ENCODE assay signal across 26 cellular contexts in genomic region chr5:103411721-103412120, GRCh38.
"Had no signal": no experiment of that assay in that cellular context is flagged by ENCODE, and none has a peak within 500 bp of the region (broad histone marks: within the 10 kb centered on the region; RNA-seq: fewer than 3 reads in every experiment).

No MANE protein-coding gene starts in this region.

- H3K4me3 Mint-ChIP-seq: activated CD4-positive, alpha-beta T cell treated with anti-CD3 and anti-CD28 coated beads for 36 hours; activated CD8-positive, alpha-beta memory T cell treated with anti-CD3 and anti-CD28 coated beads, Interleukin-2, amount 10 ng/mL, durations not matched to agents 7 days and 5 days; activated CD8-positive, alpha-beta T cell treated with anti-CD3 and anti-CD28 coated beads, Interleukin-2, amount 10 ng/mL, durations not matched to agents 7 days and 5 days; activated naive CD8-positive, alpha-beta T cell; naive B cell; stimulated activated naive B cell treated with anti-CD40 and anti-IgM and Interleukin-4, amounts not matched to agents 10 μg/mL and 1 μg/mL and 100 μg/mL, for 72 hours had no signal

- DNase-seq: activated CD4-positive, alpha-beta T cell treated with anti-CD3 and anti-CD28 coated beads for 36 hours; activated CD4-positive, CD25-positive, alpha-beta regulatory T cell; activated CD8-positive, alpha-beta memory T cell treated with anti-CD3 and anti-CD28 coated beads, Interleukin-2, amount 10 ng/mL, durations not matched to agents 7 days and 5 days; activated CD8-positive, alpha-beta T cell treated with anti-CD3 and anti-CD28 coated beads, Interleukin-2, amount 10 ng/mL, durations not matched to agents 7 days and 5 days; activated T-cell treated with anti-CD3 and anti-CD28 coated beads, Interleukin-2, amount 50 U/mL, for 48 hours; anterior cingulate cortex; body of pancreas; colonic mucosa; effector CD8-positive, alpha-beta T cell; islet precursor cell; left ventricle myocardium superior; naive B cell; retina; sigmoid colon; small intestine; stimulated activated CD4-positive, alpha-beta T cell treated with anti-CD3 and anti-CD28 coated beads, Interleukin-15, amount 100 ng/mL, for 24 hours; stimulated activated CD4-positive, alpha-beta T cell treated with anti-CD3 and anti-CD28 coated beads, Interleukin-2, amount 100 ng/mL, for 24 hours; stimulated activated naive B cell treated with anti-CD40 and anti-IgM and Interleukin-4, amounts not matched to agents 10 μg/mL and 1 μg/mL and 100 μg/mL, for 72 hours; stomach; T-helper 1 cell; thyroid gland had no signal

- H3K36me3 Mint-ChIP-seq: activated CD8-positive, alpha-beta memory T cell treated with anti-CD3 and anti-CD28 coated beads, Interleukin-2, amount 10 ng/mL, durations not matched to agents 7 days and 5 days; activated naive CD8-positive, alpha-beta T cell; naive B cell; stimulated activated naive B cell treated with anti-CD40 and anti-IgM and Interleukin-4, amounts not matched to agents 10 μg/mL and 1 μg/mL and 100 μg/mL, for 72 hours had no signal

- H3K9me3 ChIP-seq: body of pancreas, colonic mucosa, gastroesophageal sphincter, prostate gland, sigmoid colon, stomach, thyroid gland had no signal

- H3K9me3 Mint-ChIP-seq: activated T-helper 2 cell treated with anti-CD3 and anti-CD28 coated beads, Interferon-gamma antibody, Interleukin-2, Interleukin-4, amounts not matched to agents 10 μg/mL and 5 μg/mL and 100 μg/mL, durations not matched to agents 14 hours and 24 hours and 36 hours; stimulated activated naive B cell treated with anti-CD40 and anti-IgM and Interleukin-4, amounts not matched to agents 10 μg/mL and 1 μg/mL and 100 μg/mL, for 72 hours had no signal

- H3K4me1 Mint-ChIP-seq: activated CD4-positive, alpha-beta T cell treated with anti-CD3 and anti-CD28 coated beads for 36 hours; activated CD8-positive, alpha-beta memory T cell treated with anti-CD3 and anti-CD28 coated beads, Interleukin-2, amount 10 ng/mL, durations not matched to agents 7 days and 5 days; naive B cell; stimulated activated naive B cell treated with anti-CD40 and anti-IgM and Interleukin-4, amounts not matched to agents 10 μg/mL and 1 μg/mL and 100 μg/mL, for 72 hours had no signal

- H3K4me1 ChIP-seq: body of pancreas, colonic mucosa, gastroesophageal sphincter, prostate gland, sigmoid colon, stomach, thyroid gland had no signal

- H3K36me3 ChIP-seq: colonic mucosa, gastroesophageal sphincter, prostate gland, sigmoid colon, stomach, thyroid gland had no signal

- H2AFZ ChIP-seq: hepatocyte had no signal

- H3K4me2 ChIP-seq: hepatocyte had no signal

- ATAC-seq: activated CD4-positive, alpha-beta T cell treated with anti-CD3 and anti-CD28 coated beads for 36 hours; activated CD8-positive, alpha-beta memory T cell treated with anti-CD3 and anti-CD28 coated beads, Interleukin-2, amount 10 ng/mL, durations not matched to agents 7 days and 5 days; activated CD8-positive, alpha-beta T cell treated with anti-CD3 and anti-CD28 coated beads, Interleukin-2, amount 10 ng/mL, durations not matched to agents 7 days and 5 days; body of pancreas; gastroesophageal sphincter; left ventricle myocardium superior; stimulated activated naive B cell treated with anti-CD40 and anti-IgM and Interleukin-4, amounts not matched to agents 10 μg/mL and 1 μg/mL and 100 μg/mL, for 72 hours had no signal

- H3K79me2 ChIP-seq: hepatocyte had no signal

- H3K27me3 ChIP-seq: body of pancreas, colonic mucosa, gastroesophageal sphincter, hepatocyte, sigmoid colon, stomach, thyroid gland had no signal

- H3K4me3 ChIP-seq: body of pancreas, colonic mucosa, gastroesophageal sphincter, hepatocyte, prostate gland, sigmoid colon, stomach, thyroid gland had no signal

- H3K27ac Mint-ChIP-seq: activated CD4-positive, alpha-beta T cell treated with anti-CD3 and anti-CD28 coated beads for 36 hours; activated CD8-positive, alpha-beta memory T cell treated with anti-CD3 and anti-CD28 coated beads, Interleukin-2, amount 10 ng/mL, durations not matched to agents 7 days and 5 days; activated CD8-positive, alpha-beta T cell treated with anti-CD3 and anti-CD28 coated beads, Interleukin-2, amount 10 ng/mL, durations not matched to agents 7 days and 5 days; activated naive CD8-positive, alpha-beta T cell; activated T-helper 2 cell treated with anti-CD3 and anti-CD28 coated beads, Interferon-gamma antibody, Interleukin-2, Interleukin-4, amounts not matched to agents 10 μg/mL and 5 μg/mL and 100 μg/mL, durations not matched to agents 14 hours and 24 hours and 36 hours; naive B cell; stimulated activated naive B cell treated with anti-CD40 and anti-IgM and Interleukin-4, amounts not matched to agents 10 μg/mL and 1 μg/mL and 100 μg/mL, for 72 hours had no signal

- H3K27ac ChIP-seq: body of pancreas, colonic mucosa, gastroesophageal sphincter, hepatocyte, prostate gland, sigmoid colon, stomach, thyroid gland had no signal
